14 cellular contexts compared by ENCODE assay signal in the genomic region with DNA sequence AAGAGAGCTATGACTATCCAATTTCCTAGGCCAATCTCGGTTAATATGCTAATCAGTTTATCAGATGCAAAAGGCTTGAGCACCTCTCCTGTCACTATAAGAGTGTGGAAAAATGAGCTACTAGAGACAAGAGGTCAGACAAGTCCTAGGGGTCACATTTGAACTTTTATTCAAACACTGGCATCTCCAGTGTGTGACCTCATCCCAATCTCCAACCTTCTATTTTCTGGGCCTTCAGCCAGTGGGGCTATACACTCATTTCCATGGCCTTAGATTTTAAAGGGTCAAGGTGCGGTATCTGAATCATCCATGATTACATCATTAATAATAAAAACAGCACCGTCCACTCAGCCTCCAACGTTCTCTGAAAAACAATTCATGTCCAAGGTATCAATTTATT.
A peak's percentile ranks its signal among the peaks of the same experiment; 100 is the strongest.
DNase-seq lines count a peak whose midpoint lies in the region; FAIRE-seq and TF ChIP-seq lines count a peak whose summit lies in the region.
"Had no signal": no experiment of that assay in that cellular context is flagged by ENCODE, and none has a peak within 500 bp of the region (broad histone marks: within the 10 kb centered on the region; RNA-seq: fewer than 3 reads in every experiment).

No MANE protein-coding gene starts in this region.

- H3K27me3 ChIP-seq in small intestine (ENCODE audit: control insufficient read depth in 2 of 2, insufficient read depth in 2 of 2, low read length in 2 of 2) (no peaks in the 10 kb centered on the region), BE2C (no peaks in the 10 kb centered on the region)

- DNase-seq in HCEC 1CT (peak; percentile 95), T1000 (lab: John Stamatoyannopoulos, UW) (peak; percentile 59), fibroblast of the conjunctiva (ENCODE audit: low read depth) (peak; percentile 28), small intestine (peak; percentile 74), medulla oblongata (ENCODE audit: extremely low spot score) (no peak), DMS153 (lab: John Stamatoyannopoulos, UW) (no peak), caudate nucleus (lab: John Stamatoyannopoulos, UW) (no peak), BE2C (no peak)
- DNase-seq: activated CD8-positive, alpha-beta T cell treated with anti-CD3 and anti-CD28 coated beads for 36 hours; activated naive CD4-positive, alpha-beta T cell treated with anti-CD3 and anti-CD28 coated beads for 36 hours; naive thymus-derived CD4-positive, alpha-beta T cell; NCI-H1105 treated with DMSO at 0.1 percent for 48 hours; stimulated activated CD4-positive, alpha-beta T cell treated with anti-CD3 and anti-CD28 coated beads, Interleukin-12 subunit alpha, Interleukin-12 subunit beta, amount 100 ng/mL, for 4 hours; stimulated activated CD8-positive, alpha-beta memory T cell treated with anti-CD3 and anti-CD28 coated beads, Interleukin-4, amount 100 ng/mL, for 48 hours had no signal

- WGBS in small intestine, 3 donors: 29 to 73% (median 44%) methylated on average over 4 of the region's 4 CpGs

- TF ChIP-seq CTCF in BE2C (IDR thresholded peaks at IDR 0.05; ENCODE audit: low read depth, low read length): no peak

- peaks cover 0 to 2% of the 10 kb centered on the region in 2 donors for H3K4me1 ChIP-seq in small intestine (ENCODE audit: control insufficient read depth in 2 of 2, insufficient read depth in 1 of 2, low read depth in 1 of 2, low read length in 1 of 2)
- peaks cover 14% of the 10 kb centered on the region for H3K4me1 ChIP-seq in BE2C

- H3K4me3 ChIP-seq in small intestine (ENCODE audit: low read depth in 1 of 2, low read length in 2 of 2) (no peak overlapping the region), BE2C (ENCODE audit: low read depth, low read length) (no peak overlapping the region)

- FAIRE-seq in small intestine (lab: Jason Lieb, UNC): no peak

- H3K9me3 ChIP-seq in small intestine (ENCODE audit: control insufficient read depth, low read depth) (no peaks in the 10 kb centered on the region), BE2C (no peaks in the 10 kb centered on the region)

- no peak overlapping the region for H3K27ac ChIP-seq in small intestine (ENCODE audit: low read depth in 1 of 2, low read length in 1 of 2)
- no peak overlapping the region for H3K27ac ChIP-seq in caudate nucleus (ENCODE audit: low read depth, low read length)

- H3K36me3 ChIP-seq in small intestine (ENCODE audit: control insufficient read depth in 2 of 2, insufficient read depth in 2 of 2, low read length in 2 of 2): peaks cover 0 to 2% of the 10 kb centered on the region in 2 donors
- H3K36me3 ChIP-seq in BE2C: peaks cover 4% of the 10 kb centered on the region

Comparison
In these comparisons a context has a peak if more than half of its experiments do, and no peak if none do; other contexts are left out.
1. DNase-seq: peak in HCEC 1CT (single experiment), T1000 (single experiment), fibroblast of the conjunctiva (single experiment) and small intestine (single experiment); none in medulla oblongata (single experiment), DMS153 (single experiment), caudate nucleus (0 of 61) and BE2C (single experiment).